25 cellular contexts compared by ENCODE assay signal in genomic region chr17:15233971-15234370, GRCh38. TPM values are rescaled to one million over a fixed set of nuclear protein-coding genes. Genes with fewer than 3 reads are reported as not detected.
"Had no signal": no experiment of that assay in that cellular context is flagged by ENCODE, and none has a peak within 500 bp of the region (broad histone marks: within the 10 kb centered on the region; RNA-seq: fewer than 3 reads in every experiment).

No MANE protein-coding gene starts in this region.

- H3K36me3 ChIP-seq: WERI-Rb-1 had no signal

- H3K4me3 Mint-ChIP-seq: activated CD4-positive, alpha-beta T cell treated with anti-CD3 and anti-CD28 coated beads for 36 hours; activated CD8-positive, alpha-beta T cell treated with anti-CD3 and anti-CD28 coated beads for 36 hours; activated naive CD8-positive, alpha-beta T cell treated with anti-CD3 and anti-CD28 coated beads, Interleukin-2, amount 10 ng/mL, durations not matched to agents 7 days and 5 days; activated T-cell treated with anti-CD3 and anti-CD28 coated beads, Interleukin-2, amount 50 U/mL, for 72 hours had no signal

- H3K27ac ChIP-seq: SK-N-MC, WERI-Rb-1 had no signal

- H3K4me3 ChIP-seq: K562, SK-N-MC had no signal

- H3K36me3 Mint-ChIP-seq: activated naive CD8-positive, alpha-beta T cell treated with anti-CD3 and anti-CD28 coated beads, Interleukin-2, amount 10 ng/mL, durations not matched to agents 7 days and 5 days had no signal

- H3K27ac Mint-ChIP-seq: activated CD4-positive, alpha-beta T cell treated with anti-CD3 and anti-CD28 coated beads for 36 hours; activated CD8-positive, alpha-beta T cell treated with anti-CD3 and anti-CD28 coated beads for 36 hours; activated naive CD8-positive, alpha-beta T cell treated with anti-CD3 and anti-CD28 coated beads, Interleukin-2, amount 10 ng/mL, durations not matched to agents 7 days and 5 days; activated T-cell treated with anti-CD3 and anti-CD28 coated beads, Interleukin-2, amount 50 U/mL, for 72 hours; activated T-helper 2 cell treated with anti-CD3 and anti-CD28 coated beads, Interferon-gamma antibody, Interleukin-2, Interleukin-4, amounts not matched to agents 10 μg/mL and 5 μg/mL and 100 μg/mL, durations not matched to agents 14 hours and 24 hours and 36 hours had no signal

- H3K27me3 Mint-ChIP-seq: activated naive CD8-positive, alpha-beta T cell treated with anti-CD3 and anti-CD28 coated beads, Interleukin-2, amount 10 ng/mL, durations not matched to agents 7 days and 5 days had no signal

- ATAC-seq: activated CD4-positive, alpha-beta T cell treated with anti-CD3 and anti-CD28 coated beads for 36 hours; activated CD8-positive, alpha-beta T cell treated with anti-CD3 and anti-CD28 coated beads for 36 hours; K562; Panc1; Right ventricle myocardium inferior had no signal

- H3K9me3 Mint-ChIP-seq: activated CD8-positive, alpha-beta T cell treated with anti-CD3 and anti-CD28 coated beads for 36 hours; activated naive CD8-positive, alpha-beta T cell treated with anti-CD3 and anti-CD28 coated beads, Interleukin-2, amount 10 ng/mL, durations not matched to agents 7 days and 5 days; activated T-cell treated with anti-CD3 and anti-CD28 coated beads, Interleukin-2, amount 50 U/mL, for 72 hours; activated T-helper 2 cell treated with anti-CD3 and anti-CD28 coated beads, Interferon-gamma antibody, Interleukin-2, Interleukin-4, amounts not matched to agents 10 μg/mL and 5 μg/mL and 100 μg/mL, durations not matched to agents 14 hours and 24 hours and 36 hours had no signal

- DNase-seq: activated CD4-positive, alpha-beta T cell treated with anti-CD3 and anti-CD28 coated beads for 36 hours; activated CD8-positive, alpha-beta memory T cell treated with anti-CD3 and anti-CD28 coated beads, Interleukin-2, amount 50 U/mL, for 4 hours; activated CD8-positive, alpha-beta T cell treated with anti-CD3 and anti-CD28 coated beads for 36 hours; activated gamma-delta T cell treated with Interleukin-2 at 50 U/mL for 16 hours; activated naive CD4-positive, alpha-beta T cell treated with anti-CD3 and anti-CD28 coated beads, Interleukin-2, amount 50 U/mL, for 16 hours; activated naive CD8-positive, alpha-beta T cell treated with anti-CD3 and anti-CD28 coated beads, Interleukin-2, amount 10 ng/mL, durations not matched to agents 7 days and 5 days; activated T-cell treated with anti-CD3 and anti-CD28 coated beads, Interleukin-2, amount 50 U/mL, for 72 hours; aorta; Karpas-422; NCI-H1048; NCI-H146; NCI-H187 treated with DMSO at 0.1 percent for 48 hours; NCI-H2081 treated with DMSO at 0.1 percent for 48 hours; NCI-H2227 treated with DMSO at 0.1 percent for 48 hours; NCI-H526 treated with DMSO at 0.1 percent for 48 hours; NCI-H82; OCI-M1; RPMI8226; T-helper 1 cell; WERI-Rb-1 had no signal

RNA-seq across cellular contexts. Expression of gene PMP22, which starts 31.2 kb away (rescaled TPM):
- total RNA-seq: activated T-cell treated with anti-CD3 and anti-CD28 coated beads, Interleukin-2, amount 50 U/mL, for 72 hours had no signal
